8 cellular contexts compared by ENCODE assay signal in the genomic region with DNA sequence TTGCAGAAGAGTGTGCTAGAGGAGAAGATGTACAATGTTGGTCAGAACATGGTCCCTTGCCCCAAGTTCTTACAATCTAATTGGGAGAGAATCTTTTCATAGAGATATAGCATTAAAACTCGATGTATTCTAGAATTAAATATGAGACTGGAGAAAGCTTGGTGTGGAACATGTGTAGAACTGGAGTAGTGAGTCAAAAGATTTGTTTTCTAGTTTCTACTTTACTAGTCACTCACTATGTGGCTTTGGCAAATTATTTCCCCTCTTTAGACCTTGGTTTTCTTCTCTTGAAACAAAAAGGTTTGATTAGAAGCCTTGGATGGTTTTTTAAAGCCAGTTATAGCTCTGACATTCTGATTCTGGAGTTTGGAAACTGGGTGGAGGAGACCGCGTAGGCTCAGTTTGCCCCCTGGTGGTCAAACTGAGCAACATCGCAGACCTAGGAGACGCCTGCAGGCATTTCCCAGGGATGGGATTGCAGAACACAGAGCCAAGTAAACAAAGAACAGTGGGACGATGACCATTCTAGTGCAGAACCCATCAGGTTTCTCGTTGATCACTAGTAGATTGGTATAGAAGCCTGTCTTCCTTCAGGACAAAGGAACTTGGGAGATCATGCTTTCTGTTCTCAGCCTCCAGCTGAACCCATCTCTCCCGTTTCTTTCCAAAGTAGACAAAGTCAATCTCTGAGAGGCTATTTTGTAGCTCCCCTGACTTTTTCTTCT. TPM values are rescaled to one million over a fixed set of nuclear protein-coding genes. Genes with fewer than 3 reads are reported as not detected.
DNase-seq lines count a peak whose midpoint lies in the region; ATAC-seq and TF ChIP-seq lines count a peak whose summit lies in the region.

No MANE protein-coding gene starts in this region.

- intact Hi-C loops in mammary epithelial cell (cut with micrococcal nuclease) = loop anchor here (1.0 kb wide), 2 partner anchors 105 to 128 kb away; no protein-coding TSS in a partner anchor

- H3K4me1 ChIP-seq in Karpas-422 (ENCODE audit: low read length) = no peaks in the 10 kb centered on the region
- no peaks in the 10 kb centered on the region for H3K4me1 ChIP-seq in mammary epithelial cell (ENCODE audit: insufficient read depth, low read length)

- H2AFZ ChIP-seq in Karpas-422 (ENCODE audit: low read length) = 0 out of 2 replicates have a peak overlapping the region, but pooled peaks have one; percentile 33
- H2AFZ ChIP-seq in mammary epithelial cell (ENCODE audit: low read depth, low read length) = no peak overlapping the region

- dilution Hi-C loops in mammary epithelial cell (cut with HindIII; ENCODE audit: low sequenced_read_pairs) = no loop called here

- no peak overlapping the region for H3K4me3 ChIP-seq in Karpas-422 (ENCODE audit: low read length)
- H3K4me3 ChIP-seq in mammary epithelial cell (replicated peaks in 1 of 3; ENCODE audit: insufficient read depth in 1 of 3, low read depth in 2 of 3, low read length in 3 of 3) = no peak overlapping the region

- H4K20me1 ChIP-seq in Karpas-422 (ENCODE audit: insufficient read depth, low read depth, low read length) (no peaks in the 10 kb centered on the region), mammary epithelial cell (ENCODE audit: insufficient read depth, low read length) (no peaks in the 10 kb centered on the region)

- no peaks in the 10 kb centered on the region for H3K9me3 ChIP-seq in Karpas-422 (ENCODE audit: low read length)
- no peaks in the 10 kb centered on the region for H3K9me3 ChIP-seq in mammary epithelial cell (replicated peaks; ENCODE audit: insufficient read depth, low read length)

- CTCF ChIA-PET in mammary epithelial cell (lab: Charles Lee; ENCODE audit: low non-redundant PET) = interaction anchor here (0.5 to 0.7 kb wide), 4 partner anchors 80 to 601 kb away, joined by 3 to 5 read pairs (median 4); no protein-coding TSS in a partner anchor

- H3K79me2 ChIP-seq in Karpas-422 (ENCODE audit: low read length) (no peaks in the 10 kb centered on the region), mammary epithelial cell (ENCODE audit: insufficient read depth, low read length) (no peaks in the 10 kb centered on the region)

- no peak for ATAC-seq in GM19397 (IDR thresholded peaks at IDR 0.05; ENCODE audit: unreplicated experiment)

- no peak overlapping the region for H3K9ac ChIP-seq in Karpas-422 (ENCODE audit: low read length)
- no peak overlapping the region for H3K9ac ChIP-seq in mammary epithelial cell (ENCODE audit: insufficient read depth, low read length)

- H3K9me2 ChIP-seq in Karpas-422 (replicated peaks; ENCODE audit: insufficient read depth, low read length) = no peaks in the 10 kb centered on the region

- no peak overlapping the region for H3K27ac ChIP-seq in Karpas-422 (ENCODE audit: low read length)
- no peak overlapping the region for H3K27ac ChIP-seq in mammary epithelial cell (ENCODE audit: insufficient read depth, low read depth, low read length)

- BruUV-seq in mammary epithelial cell (replicated peaks; lab: Mats Ljungman, UMichigan) = no TSS peak

- H3K4me2 ChIP-seq in Karpas-422 (ENCODE audit: low read depth, low read length, poor library complexity, severe bottlenecking) (no peak overlapping the region), mammary epithelial cell (ENCODE audit: insufficient read depth, low read depth, low read length) (no peak overlapping the region)

- DNase-seq in NCI-H2171 treated with DMSO at 0.1 percent for 48 hours (lab: John Stamatoyannopoulos, UW) (peak; percentile 41), NCI-H2171 (lab: John Stamatoyannopoulos, UW) (no peak), Karpas-422 (peak; percentile 80), SKM-1 (lab: John Stamatoyannopoulos, UW; ENCODE audit: unreplicated experiment) (peak; percentile 31), mammary epithelial cell (peak; percentile 60), islet precursor cell (peak; percentile 74)
- DNase-seq in stimulated activated CD8-positive, alpha-beta memory T cell treated with anti-CD3 and anti-CD28 coated beads, Interleukin-4, amount 100 ng/mL, for 1 hour (ENCODE audit: low read depth in 2 of 2, low spot score in 1 of 2) = peak; percentile 10 to 13

- in situ Hi-C loops in mammary epithelial cell (cut with MboI; ENCODE audit: low sequenced_read_pairs in 2 of 2) = loop anchor here in 1 of 2 donors (10.0 kb wide), 1 partner anchor 105 kb away; no protein-coding TSS in a partner anchor

- peak; percentile 91 to 94 for TF ChIP-seq CTCF in mammary epithelial cell (conservative IDR thresholded peaks at IDR 0.05 in 1 of 2, IDR thresholded peaks at IDR 0.05 in 1 of 2; ENCODE audit: extremely low read depth in 1 of 2, insufficient read depth in 1 of 2, low read depth in 1 of 2, low read length in 2 of 2)

- H3K36me3 ChIP-seq in Karpas-422 (ENCODE audit: insufficient read depth, low read length) (no peaks in the 10 kb centered on the region), mammary epithelial cell (ENCODE audit: insufficient read depth, low read length) (no peaks in the 10 kb centered on the region)

- H3K27me3 ChIP-seq in Karpas-422 (ENCODE audit: low read length) (no peaks in the 10 kb centered on the region), mammary epithelial cell (ENCODE audit: insufficient read depth, low read length) (peaks cover 5% of the 10 kb centered on the region)

- WGBS in mammary epithelial cell (ENCODE audit: low coverage, missing lambda C conversion rate) = 13% methylated on average over 8 of the region's 8 CpGs

RNA-seq across cellular contexts. Expression of a gene that starts 8.5 kb away (rescaled TPM):
- not detected in 2 replicates for total RNA-seq in Karpas-422 (2014; rRNA removed; shearing (Covaris generic); ENCODE audit: low replicate concordance)
- not detected for total RNA-seq in mammary epithelial cell
- polyA plus RNA-seq in mammary epithelial cell = not detected
- polyA minus RNA-seq in mammary epithelial cell = not detected

RNA-seq across cellular contexts. Expression of a gene that starts 8.9 kb away (rescaled TPM):
- total RNA-seq in Karpas-422 (2014; rRNA removed; shearing (Covaris generic); ENCODE audit: low replicate concordance) = 18.8 and 47.0 TPM in 2 replicates
- 10 to 100 TPM; 17.2 to 18.7 TPM for total RNA-seq in mammary epithelial cell
- polyA plus RNA-seq in mammary epithelial cell = 5.3 TPM
- polyA minus RNA-seq in mammary epithelial cell = 17.7 TPM
